1 cellular context compared by ENCODE assay signal in genomic region chr2:9266711-9267110, GRCh38.
TF ChIP-seq lines count a peak whose summit lies in the region.

No MANE protein-coding gene starts in this region.

TF ChIP-seq in IMR-90, 13 proteins besides CTCF, POLR2A, EP300 and RAD21 (continued from another document):
- TF ChIP-seq ELK1 (IDR thresholded peaks at IDR 0.05; ENCODE audit: borderline replicate concordance, low read depth, low read length), result no peak
- no peak for TF ChIP-seq MXI1 (IDR thresholded peaks at IDR 0.05; ENCODE audit: borderline replicate concordance, low read depth, low read length)
TF ChIP-seq in IMR-90: peak in this region for 0.
